ENCODE assay signal across 11 cellular contexts in genomic region chr1:9121891-9122409, GRCh38. TPM values are rescaled to one million over a fixed set of nuclear protein-coding genes. Genes with fewer than 3 reads are reported as not detected.
DNase-seq lines count a peak whose midpoint lies in the region; ATAC-seq and TF ChIP-seq lines count a peak whose summit lies in the region.
"Had no signal": no experiment of that assay in that cellular context is flagged by ENCODE, and none has a peak within 500 bp of the region (broad histone marks: within the 10 kb centered on the region; RNA-seq: fewer than 3 reads in every experiment).

No MANE protein-coding gene starts in this region.

- H3K4me2 ChIP-seq in BLaER1 = peak overlapping the region; percentile 56

- peaks cover 17% of the 10 kb centered on the region for H3K27me3 Mint-ChIP-seq in T-helper 1 cell treated with Interleukin-12 subunit alpha and Interleukin-12 subunit beta and Interleukin-4 antibody, amounts not matched to agents 30 μg/mL and 1 μg/mL, for 36 hours (ENCODE audit: low read depth)

- 70 to 80% (median 73%) methylated on average over 9 to 14 of the region's 14 CpGs for whole genome bisulfite sequencing in heart left ventricle, 4 donors

- TF ChIP-seq POLR2A in heart left ventricle (IDR thresholded peaks at IDR 0.05) = no peak

- H3K27me3 ChIP-seq in BLaER1 (peaks cover under 1% of the 10 kb centered on the region; the same call in 1 of the 2 replicates), heart left ventricle (no peaks in the 10 kb centered on the region)
- H3K27me3 ChIP-seq: brain microvascular endothelial cell had no signal

- H3K27ac ChIP-seq in BLaER1 = no peak overlapping the region
- H3K27ac ChIP-seq in heart left ventricle = peak overlapping the region in 11 of 12 donors; percentile 31 to 82 (median 57)
- H3K27ac ChIP-seq: brain microvascular endothelial cell had no signal

- no peak for TF ChIP-seq CTCF in heart left ventricle (IDR thresholded peaks at IDR 0.05)

- peak overlapping the region; percentile 22 for H3K27ac Mint-ChIP-seq in T-helper 1 cell treated with Interleukin-12 subunit alpha and Interleukin-12 subunit beta and Interleukin-4 antibody, amounts not matched to agents 30 μg/mL and 1 μg/mL, for 36 hours

- no peaks in the 10 kb centered on the region for H3K9me3 Mint-ChIP-seq in T-helper 1 cell treated with Interleukin-12 subunit alpha and Interleukin-12 subunit beta and Interleukin-4 antibody, amounts not matched to agents 30 μg/mL and 1 μg/mL, for 36 hours

- H3K9me3 ChIP-seq in BLaER1 = no peaks in the 10 kb centered on the region
- H3K9me3 ChIP-seq in heart left ventricle = no peaks in the 10 kb centered on the region

- no peak overlapping the region for H3K4me3 Mint-ChIP-seq in T-helper 1 cell treated with Interleukin-12 subunit alpha and Interleukin-12 subunit beta and Interleukin-4 antibody, amounts not matched to agents 30 μg/mL and 1 μg/mL, for 36 hours

- H3K36me3 Mint-ChIP-seq in T-helper 1 cell treated with Interleukin-12 subunit alpha and Interleukin-12 subunit beta and Interleukin-4 antibody, amounts not matched to agents 30 μg/mL and 1 μg/mL, for 36 hours (ENCODE audit: low read depth) = no peaks in the 10 kb centered on the region

- DNase-seq in heart left ventricle (no peak), NCI-H82 treated with DMSO at 0.1 percent for 48 hours (lab: John Stamatoyannopoulos, UW; ENCODE audit: unreplicated experiment) (no peak), NCI-H146 (lab: John Stamatoyannopoulos, UW) (no peak), NCI-H146 treated with DMSO at 0.1 percent for 48 hours (lab: John Stamatoyannopoulos, UW; ENCODE audit: unreplicated experiment) (no peak), Ammon's horn (ENCODE audit: low spot score) (no peak)
- DNase-seq: AML-193, brain microvascular endothelial cell, RPMI8226 had no signal

- intact Hi-C loops in heart left ventricle (cut with DNase I) = no loop called here

- H3K4me3 ChIP-seq in BLaER1 = no peak overlapping the region
- no peak overlapping the region for H3K4me3 ChIP-seq in heart left ventricle

- peak; percentile 52 for ATAC-seq in GM21381 (IDR thresholded peaks at IDR 0.05; ENCODE audit: unreplicated experiment)
- ATAC-seq in heart left ventricle = peak in 3 of 4 donors; percentile 56 to 62 (median 60)

- no peaks in the 10 kb centered on the region for H3K36me3 ChIP-seq in BLaER1
- peaks cover 0 to 9% (median 0%) of the 10 kb centered on the region in 9 donors for H3K36me3 ChIP-seq in heart left ventricle
- H3K36me3 ChIP-seq: brain microvascular endothelial cell had no signal

- H3K4me1 Mint-ChIP-seq in T-helper 1 cell treated with Interleukin-12 subunit alpha and Interleukin-12 subunit beta and Interleukin-4 antibody, amounts not matched to agents 30 μg/mL and 1 μg/mL, for 36 hours (ENCODE audit: low read depth) = peaks cover 22% of the 10 kb centered on the region

- peaks cover 57% of the 10 kb centered on the region for H3K4me1 ChIP-seq in BLaER1
- H3K4me1 ChIP-seq in heart left ventricle = peaks cover 0 to 56% (median 19%) of the 10 kb centered on the region in 12 donors

- no peak overlapping the region for H3K9ac ChIP-seq in BLaER1

- H4K20me1 ChIP-seq in BLaER1 = peaks cover 42% of the 10 kb centered on the region

RNA-seq across cellular contexts. Expression of gene GPR157, which starts 7.0 kb away (rescaled TPM):
- total RNA-seq in heart left ventricle = 10 to 100 TPM; 21.1 to 41.8 (median 30.3) TPM
- polyA plus RNA-seq in heart left ventricle = 10 to 100 TPM in 1 of 2 donors, 1 to 10 TPM in 1; 9.2 to 10.2 TPM

RNA-seq across cellular contexts. Expression of gene SLC2A5, which starts 52.5 kb away (rescaled TPM):
- total RNA-seq in heart left ventricle = 10 to 100 TPM in 2 of 9 donors, 1 to 10 TPM in 6, under 1 TPM in 1; 0.93 to 15.8 (median 2.9) TPM
- polyA plus RNA-seq in heart left ventricle = 1 to 10 TPM in 1 of 2 donors, under 1 TPM in 1; 0.86 to 1.1 TPM
